In genomic region chr13:107462501-107462900, GRCh38 we compare ENCODE assay signal across 14 cellular contexts.
DNase-seq lines count a peak whose midpoint lies in the region; ATAC-seq lines count a peak whose summit lies in the region.
"Had no signal": no experiment of that assay in that cellular context is flagged by ENCODE, and none has a peak within 500 bp of the region (broad histone marks: within the 10 kb centered on the region; RNA-seq: fewer than 3 reads in every experiment).

No MANE protein-coding gene starts in this region.

- H3K4me1 ChIP-seq in adipocyte (ENCODE audit: control insufficient read depth, insufficient read depth, low read length) (no peaks in the 10 kb centered on the region), mesenchymal stem cell (ENCODE audit: control insufficient read depth, insufficient read depth, low read depth, low read length) (peaks cover 9% of the 10 kb centered on the region)
- H3K4me1 ChIP-seq: BLaER1 had no signal

- H3K27me3 ChIP-seq in adipocyte (replicated peaks; ENCODE audit: control insufficient read depth, insufficient read depth, low read length): no peaks in the 10 kb centered on the region
- no peaks in the 10 kb centered on the region for H3K27me3 ChIP-seq in mesenchymal stem cell (ENCODE audit: control insufficient read depth in 1 of 2, insufficient read depth in 1 of 2, low read length in 2 of 2)
- H3K27me3 ChIP-seq: BLaER1 had no signal

- peaks cover 10% of the 10 kb centered on the region for H3K79me1 ChIP-seq in mesenchymal stem cell (replicated peaks; ENCODE audit: low read length, poor library complexity, severe bottlenecking)

- no peak overlapping the region for H3K4me2 ChIP-seq in mesenchymal stem cell (ENCODE audit: low read length, poor library complexity, severe bottlenecking)
- H3K4me2 ChIP-seq: BLaER1 had no signal

- H3K4me3 Mint-ChIP-seq in effector memory CD8-positive, alpha-beta T cell: no peak overlapping the region
- H3K4me3 Mint-ChIP-seq: CD8-positive, alpha-beta memory T cell had no signal

- no peak overlapping the region for H2AK5ac ChIP-seq in mesenchymal stem cell (ENCODE audit: low read length, severe bottlenecking)

- 80% methylated on average over 1 of the region's 2 CpGs for WGBS in mesenchymal stem cell

- no peak overlapping the region for H2BK5ac ChIP-seq in mesenchymal stem cell (ENCODE audit: low read depth, low read length, poor library complexity, severe bottlenecking)

- H2BK12ac ChIP-seq in mesenchymal stem cell (ENCODE audit: low read length in 2 of 2): no peak overlapping the region

- peak; percentile 1 for DNase-seq in NCI-H2196 (lab: John Stamatoyannopoulos, UW; ENCODE audit: unreplicated experiment)
- no peak for DNase-seq in NCI-H2196 treated with DMSO at 0.1 percent for 48 hours (lab: John Stamatoyannopoulos, UW; ENCODE audit: unreplicated experiment)
- DNase-seq in adipocyte (ENCODE audit: low read depth): peak; percentile 22
- no peak for DNase-seq in mesenchymal stem cell
- no peak for DNase-seq in NCI-H1930 (lab: John Stamatoyannopoulos, UW)
- no peak for DNase-seq in mesenteric fat pad (ENCODE audit: low spot score)
- DNase-seq in effector memory CD8-positive, alpha-beta T cell: no peak
- DNase-seq: 8988T; AML-193; CD8-positive, alpha-beta memory T cell; DMS53; GF-D8 had no signal

- H3K9me3 ChIP-seq in adipocyte (ENCODE audit: control insufficient read depth, low read length): no peaks in the 10 kb centered on the region
- peaks cover 4% of the 10 kb centered on the region for H3K9me3 ChIP-seq in mesenchymal stem cell (ENCODE audit: control insufficient read depth, low read length)

- no peak overlapping the region for H3K14ac ChIP-seq in mesenchymal stem cell (ENCODE audit: low read length in 2 of 2)

- no peak overlapping the region for H2BK15ac ChIP-seq in mesenchymal stem cell (ENCODE audit: low read depth, poor library complexity, severe bottlenecking)

- no peak for ATAC-seq in effector memory CD8-positive, alpha-beta T cell (replicated peaks)
- ATAC-seq: HCT116 had no signal

- no peak overlapping the region for H3K23ac ChIP-seq in mesenchymal stem cell (ENCODE audit: low read length in 2 of 2)

- no peaks in the 10 kb centered on the region for H3K27me3 Mint-ChIP-seq in effector memory CD8-positive, alpha-beta T cell
- H3K27me3 Mint-ChIP-seq: CD8-positive, alpha-beta memory T cell had no signal

- H3K9ac ChIP-seq in adipocyte (ENCODE audit: low read length): no peak overlapping the region
- no peak overlapping the region for H3K9ac ChIP-seq in mesenchymal stem cell (ENCODE audit: low read length)
- H3K9ac ChIP-seq: BLaER1 had no signal

- no peaks in the 10 kb centered on the region for H3K4me1 Mint-ChIP-seq in effector memory CD8-positive, alpha-beta T cell (ENCODE audit: low read depth in 2 of 2)
- H3K4me1 Mint-ChIP-seq: CD8-positive, alpha-beta memory T cell had no signal

- peak overlapping the region in 1 of 2 experiments; percentile 80 for H3K18ac ChIP-seq in mesenchymal stem cell (ENCODE audit: low read depth in 1 of 2, low read length in 2 of 2)

- peak overlapping the region; percentile 7 for H4K8ac ChIP-seq in mesenchymal stem cell (ENCODE audit: low read length)

- H3K36me3 ChIP-seq in adipocyte (ENCODE audit: control insufficient read depth, insufficient read depth, low read length, severe bottlenecking) (no peaks in the 10 kb centered on the region), mesenchymal stem cell (ENCODE audit: control insufficient read depth in 1 of 2, insufficient read depth in 2 of 2, low read depth in 1 of 2, low read length in 2 of 2) (no peaks in the 10 kb centered on the region)
- H3K36me3 ChIP-seq: BLaER1 had no signal

- no peak overlapping the region for H3K4me3 ChIP-seq in adipocyte (ENCODE audit: low read length)
- no peak overlapping the region for H3K4me3 ChIP-seq in mesenchymal stem cell (ENCODE audit: insufficient read depth in 1 of 2, low read depth in 1 of 2, low read length in 2 of 2)
- H3K4me3 ChIP-seq: BLaER1 had no signal

- no peak overlapping the region for H2BK120ac ChIP-seq in mesenchymal stem cell (ENCODE audit: low read depth, low read length)

- peaks cover 1 to 6% of the 10 kb centered on the region in 2 donors for H3K9me3 Mint-ChIP-seq in effector memory CD8-positive, alpha-beta T cell

- no peak overlapping the region for H3K27ac ChIP-seq in mesenchymal stem cell (ENCODE audit: low read length, poor library complexity, severe bottlenecking)
- H3K27ac ChIP-seq: BLaER1 had no signal

- H3K4ac ChIP-seq in mesenchymal stem cell (ENCODE audit: low read depth in 1 of 2, low read length in 2 of 2): no peak overlapping the region

- H3K36me3 Mint-ChIP-seq in effector memory CD8-positive, alpha-beta T cell (ENCODE audit: insufficient read depth): no peaks in the 10 kb centered on the region
- H3K36me3 Mint-ChIP-seq: CD8-positive, alpha-beta memory T cell had no signal

- H4K91ac ChIP-seq in mesenchymal stem cell (ENCODE audit: low read length): no peak overlapping the region

- no peak overlapping the region for H2AFZ ChIP-seq in mesenchymal stem cell (ENCODE audit: low read depth, low read length)

- H3K27ac Mint-ChIP-seq in effector memory CD8-positive, alpha-beta T cell: no peak overlapping the region
- H3K27ac Mint-ChIP-seq: CD8-positive, alpha-beta memory T cell had no signal

Comparison
In these comparisons a context has a peak if more than half of its experiments do, and no peak if none do; other contexts are left out.
1. DNase-seq: peak in NCI-H2196 (single experiment) and adipocyte (single experiment); none in NCI-H2196 treated with DMSO at 0.1 percent for 48 hours (single experiment), mesenchymal stem cell (single experiment), NCI-H1930 (0 of 2), mesenteric fat pad (single experiment) and effector memory CD8-positive, alpha-beta T cell (0 of 3).